ENCODE assay signal across 8 cellular contexts in the genomic region with DNA sequence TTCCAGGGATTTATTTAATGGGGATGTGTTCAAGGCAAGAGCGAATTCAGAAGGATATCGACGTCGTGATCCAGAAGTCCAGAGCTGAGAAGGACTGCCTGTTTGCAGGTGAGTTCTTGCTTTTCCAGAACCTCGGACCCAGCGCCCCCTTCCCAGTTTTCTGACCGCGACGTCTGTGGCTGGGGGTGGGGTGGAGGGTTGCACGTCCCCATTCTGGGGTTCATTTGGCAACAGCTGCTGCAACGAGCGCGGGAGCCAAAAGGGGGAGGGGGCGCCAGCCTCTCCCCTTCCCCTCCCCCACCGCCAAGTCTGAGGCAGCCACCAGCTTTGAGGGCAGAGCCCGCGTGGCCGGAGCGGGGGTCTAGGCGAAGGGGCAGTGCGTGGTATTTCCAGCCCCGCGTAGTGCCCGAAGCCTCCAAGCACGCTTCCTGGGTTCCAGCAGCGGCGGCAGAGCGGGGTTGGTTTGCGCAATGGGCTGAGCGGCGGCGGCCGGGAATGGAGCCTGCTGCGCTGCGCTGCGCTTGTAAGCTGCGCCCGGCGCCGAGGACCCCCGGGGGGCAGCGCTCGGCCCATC. TPM values are rescaled to one million over a fixed set of nuclear protein-coding genes. Genes with fewer than 3 reads are reported as not detected.
DNase-seq lines count a peak whose midpoint lies in the region; ATAC-seq and TF ChIP-seq lines count a peak whose summit lies in the region.

No MANE protein-coding gene starts in this region.

- H3K27ac Mint-ChIP-seq in T-helper 1 cell treated with Interleukin-12 subunit alpha and Interleukin-12 subunit beta and Interleukin-4 antibody, amounts not matched to agents 30 μg/mL and 1 μg/mL, for 36 hours, result peak overlapping the region; percentile 98

- DNase-seq in GM06990 (ENCODE audit: extremely low read depth, insufficient read length) (no peak), medulla oblongata (ENCODE audit: extremely low spot score) (peak; percentile 42), kidney tubule cell (ENCODE audit: low spot score) (no peak)
- peak; percentile 48 for DNase-seq in stimulated activated naive CD4-positive, alpha-beta T cell treated with Interleukin-2 at 50 U/mL for 16 hours (lab: John Stamatoyannopoulos, UW)

- peak; percentile 46 for ATAC-seq in GM21526 (IDR thresholded peaks at IDR 0.05; ENCODE audit: low FRiP score, unreplicated experiment)

- peaks cover 26% of the 10 kb centered on the region for H3K36me3 Mint-ChIP-seq in T-helper 1 cell treated with Interleukin-12 subunit alpha and Interleukin-12 subunit beta and Interleukin-4 antibody, amounts not matched to agents 30 μg/mL and 1 μg/mL, for 36 hours (ENCODE audit: low read depth)

- H3K9ac ChIP-seq in HUES64 (ENCODE audit: low read depth, low read length) (peak overlapping the region; percentile 87), duodenal mucosa (ENCODE audit: low read depth in 1 of 2, low read length in 2 of 2) (peak overlapping the region; percentile 79 to 94)

- H3K27me3 ChIP-seq in GM06990 (replicated peaks; ENCODE audit: control insufficient read depth, insufficient read depth, low read length), result no peaks in the 10 kb centered on the region
- peaks cover 5% of the 10 kb centered on the region; the same call in 1 of the 2 replicates for H3K27me3 ChIP-seq in HUES64 (ENCODE audit: insufficient read depth, low read length)
- no peaks in the 10 kb centered on the region for H3K27me3 ChIP-seq in duodenal mucosa (ENCODE audit: control insufficient read depth in 1 of 2, insufficient read depth in 2 of 2, low read length in 2 of 2)

- no peaks in the 10 kb centered on the region for H3K36me3 ChIP-seq in GM06990 (ENCODE audit: control insufficient read depth, insufficient read depth, low read length)
- H3K36me3 ChIP-seq in HUES64 (ENCODE audit: insufficient read depth, low read length), result no peaks in the 10 kb centered on the region
- H3K36me3 ChIP-seq in duodenal mucosa (ENCODE audit: control insufficient read depth in 1 of 2, insufficient read depth in 2 of 2, low read length in 2 of 2), result no peaks in the 10 kb centered on the region

- no peaks in the 10 kb centered on the region for H3K9me3 Mint-ChIP-seq in T-helper 1 cell treated with Interleukin-12 subunit alpha and Interleukin-12 subunit beta and Interleukin-4 antibody, amounts not matched to agents 30 μg/mL and 1 μg/mL, for 36 hours

- peaks cover 44% of the 10 kb centered on the region for H3K4me1 Mint-ChIP-seq in T-helper 1 cell treated with Interleukin-12 subunit alpha and Interleukin-12 subunit beta and Interleukin-4 antibody, amounts not matched to agents 30 μg/mL and 1 μg/mL, for 36 hours (ENCODE audit: low read depth)

- no peak for TF ChIP-seq CTCF in GM06990 (IDR thresholded peaks at IDR 0.05; ENCODE audit: insufficient read depth, low read length, poor library complexity, severe bottlenecking)

- peak overlapping the region; percentile 95 for H3K4me3 Mint-ChIP-seq in T-helper 1 cell treated with Interleukin-12 subunit alpha and Interleukin-12 subunit beta and Interleukin-4 antibody, amounts not matched to agents 30 μg/mL and 1 μg/mL, for 36 hours

- no peaks in the 10 kb centered on the region for H3K9me3 ChIP-seq in HUES64 (ENCODE audit: insufficient read depth, low read depth, low read length)
- no peaks in the 10 kb centered on the region for H3K9me3 ChIP-seq in duodenal mucosa (ENCODE audit: control insufficient read depth in 1 of 2, low read length in 2 of 2)

- H3K4me1 ChIP-seq in HUES64 (ENCODE audit: insufficient read depth, low read length) (peaks cover 23% of the 10 kb centered on the region), duodenal mucosa (ENCODE audit: control insufficient read depth in 1 of 2, insufficient read depth in 2 of 2, low read length in 2 of 2) (peaks cover 8 to 14% of the 10 kb centered on the region in 2 donors)

- H3K27ac ChIP-seq in HUES64 (ENCODE audit: low read depth, low read length) (peak overlapping the region; percentile 93), duodenal mucosa (ENCODE audit: low read depth, low read length) (peak overlapping the region; percentile 93)

- no peaks in the 10 kb centered on the region for H3K27me3 Mint-ChIP-seq in T-helper 1 cell treated with Interleukin-12 subunit alpha and Interleukin-12 subunit beta and Interleukin-4 antibody, amounts not matched to agents 30 μg/mL and 1 μg/mL, for 36 hours (ENCODE audit: low read depth)

- peak overlapping the region; percentile 99 for H3K4me3 ChIP-seq in GM06990 (replicated peaks; ENCODE audit: low read depth, low read length)
- peak overlapping the region; percentile 86 for H3K4me3 ChIP-seq in HUES64 (ENCODE audit: low read length)
- peak overlapping the region; percentile 73 to 95 for H3K4me3 ChIP-seq in duodenal mucosa (ENCODE audit: low read depth in 1 of 2, low read length in 2 of 2)

- WGBS in HUES64, result under 1% methylated on average over 43 of the region's 43 CpGs

RNA-seq across cellular contexts. Expression of a gene that starts 0.7 kb away (rescaled TPM):
- polyA plus RNA-seq in HUES64 (2013, experiment 1 of 2), result 17.9 TPM
- polyA plus RNA-seq in HUES64 (2013, experiment 2 of 2), result 21.7 TPM

Comparison
In these comparisons a context has a peak if more than half of its experiments do, and no peak if none do; other contexts are left out.
1. DNase-seq: peak in medulla oblongata (single experiment) and stimulated activated naive CD4-positive, alpha-beta T cell treated with Interleukin-2 at 50 U/mL for 16 hours (single experiment); none in GM06990 (single experiment) and kidney tubule cell (single experiment).
2. Peak in every context shown above with its lines, with median percentiles within 50 percentile points of each other: H3K4me3 ChIP-seq.